8 cellular contexts compared by ENCODE assay signal in genomic region chr2:121596221-121597080, GRCh38. TPM values are rescaled to one million over a fixed set of nuclear protein-coding genes. Genes with fewer than 3 reads are reported as not detected.
DNase-seq lines count a peak whose midpoint lies in the region; ATAC-seq, FAIRE-seq and TF ChIP-seq lines count a peak whose summit lies in the region.

No MANE protein-coding gene starts in this region.

- H3K4me3 ChIP-seq in hepatocyte (no peak overlapping the region), skin epidermis (no peak overlapping the region)

- peak overlapping the region; percentile 62 for H3K4me2 ChIP-seq in hepatocyte

- TF ChIP-seq CTCF in hepatocyte (IDR thresholded peaks at IDR 0.05; ENCODE audit: poor library complexity), result peak; percentile 53

- no peaks in the 10 kb centered on the region for H3K9me3 ChIP-seq in hepatocyte (ENCODE audit: low read depth)

- H3K79me2 ChIP-seq in hepatocyte, result peaks cover 66% of the 10 kb centered on the region

- H2AFZ ChIP-seq in hepatocyte, result no peak overlapping the region

- WGBS in hepatocyte (ENCODE audit: low lambda C conversion rate, missing lambda C conversion rate), result 65% methylated on average over 11 of the region's 11 CpGs

- FAIRE-seq in GM19239 (lab: Jason Lieb, UNC), result peak; percentile 95

- H3K9me2 ChIP-seq in hepatocyte (replicated peaks; ENCODE audit: insufficient read depth), result no peaks in the 10 kb centered on the region

- peaks cover 14% of the 10 kb centered on the region for H4K20me1 ChIP-seq in hepatocyte (ENCODE audit: insufficient read depth, poor library complexity, severe bottlenecking)

- H3K27ac ChIP-seq in angular gyrus (ENCODE audit: low read depth, low read length) (peak overlapping the region; percentile 8), hepatocyte (peak overlapping the region; percentile 10), skin epidermis (peak overlapping the region in 12 of 21 experiments; percentile 1 to 61 (median 36))

- H3K27me3 ChIP-seq in hepatocyte, result no peaks in the 10 kb centered on the region

- peaks cover 4% of the 10 kb centered on the region for H3K4me1 ChIP-seq in hepatocyte (ENCODE audit: insufficient read depth)

- H3K36me3 ChIP-seq in hepatocyte (replicated peaks; ENCODE audit: insufficient read depth, low read depth), result no peaks in the 10 kb centered on the region

- peak; percentile 72 for DNase-seq in EH (ENCODE audit: low read depth)
- DNase-seq in GM19239 (ENCODE audit: insufficient read length, low spot score), result peak; percentile 28
- peak; percentile 65 for DNase-seq in NCI-H82 treated with DMSO at 0.1 percent for 48 hours (lab: John Stamatoyannopoulos, UW; ENCODE audit: unreplicated experiment)
- DNase-seq in hepatocyte (ENCODE audit: low spot score), result peak; percentile 52
- no peak for DNase-seq in dedifferentiated amniotic fluid mesenchymal stem cell (ENCODE audit: extremely low spot score)

- peak; percentile 67 for ATAC-seq in HG03139 (IDR thresholded peaks at IDR 0.05; ENCODE audit: unreplicated experiment)

RNA-seq across cellular contexts. Expression of gene CLASP1, which starts 52.8 kb away (rescaled TPM):
- total RNA-seq in hepatocyte, result 45.9 and 68.0 TPM in 2 replicates
- polyA plus RNA-seq in hepatocyte, result 18.9 and 20.1 TPM in 2 replicates
